In the genomic region with DNA sequence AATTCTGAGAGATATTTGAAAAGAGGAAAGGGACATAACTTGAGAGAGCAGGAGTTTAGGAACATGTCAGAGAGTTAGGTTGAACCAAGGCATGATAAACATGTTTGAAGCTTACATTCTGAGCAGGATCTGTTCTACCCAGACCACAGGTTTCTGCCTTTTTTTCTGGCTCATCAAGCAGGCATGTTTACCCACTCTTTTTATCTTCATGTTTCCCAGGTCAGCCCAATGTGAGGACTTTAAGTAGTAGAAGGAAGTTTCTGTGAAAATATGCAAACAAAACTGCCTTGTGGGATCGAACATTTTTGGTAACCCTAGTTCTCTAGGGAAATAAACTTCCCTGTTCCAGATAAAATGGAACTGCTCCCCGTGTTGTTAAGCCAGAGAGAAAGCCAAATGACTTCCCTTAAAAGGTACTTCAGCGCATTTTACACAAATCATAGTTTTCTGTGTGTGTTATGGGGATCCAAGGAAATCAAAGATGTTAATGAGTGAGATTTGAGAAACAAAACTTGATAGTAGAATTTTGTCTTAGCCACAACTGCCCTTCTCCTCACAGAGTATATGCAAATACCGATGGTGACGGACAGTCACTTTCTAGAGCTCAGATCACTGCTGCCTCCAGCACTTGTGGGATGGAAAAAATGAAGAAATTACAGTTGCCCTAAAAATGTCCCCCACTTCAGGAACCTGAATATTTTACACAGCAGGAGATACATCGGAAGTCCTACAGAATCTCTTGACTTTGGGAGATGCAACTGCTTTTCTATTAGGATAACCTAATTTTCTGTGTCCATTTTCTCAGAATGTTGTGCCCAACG, we compare ENCODE assay signal across 8 cellular contexts. TPM values are rescaled to one million over a fixed set of nuclear protein-coding genes. Genes with fewer than 3 reads are reported as not detected.
A peak's percentile ranks its signal among the peaks of the same experiment; 100 is the strongest.
DNase-seq lines count a peak whose midpoint lies in the region; ATAC-seq and TF ChIP-seq lines count a peak whose summit lies in the region.

No MANE protein-coding gene starts in this region.

- H3K36me3 Mint-ChIP-seq in activated CD8-positive, alpha-beta T cell treated with anti-CD3 and anti-CD28 coated beads for 36 hours (ENCODE audit: low read depth): peaks cover 5% of the 10 kb centered on the region

- H3K9me3 Mint-ChIP-seq in activated CD8-positive, alpha-beta T cell treated with anti-CD3 and anti-CD28 coated beads for 36 hours: no peaks in the 10 kb centered on the region

- TF ChIP-seq POLR2A in GM15510 (IDR thresholded peaks at IDR 0.05; ENCODE audit: borderline replicate concordance, extremely low read depth, insufficient read length): peak; percentile 14

- CTCF ChIA-PET in activated CD8-positive, alpha-beta T cell treated with anti-CD3 and anti-CD28 coated beads for 36 hours (lab: Charles Lee): interaction anchor here (1.5 to 5.5 kb wide), 8 partner anchors 8 to 354 kb away, joined by 4 to 57 read pairs (median 16); a partner anchor contains a TSS

- peaks cover 25% of the 10 kb centered on the region for H3K4me1 Mint-ChIP-seq in activated CD8-positive, alpha-beta T cell treated with anti-CD3 and anti-CD28 coated beads for 36 hours (ENCODE audit: low read depth)

- peak overlapping the region; percentile 94 for H3K4me3 ChIP-seq in skeletal muscle cell (ENCODE audit: low read depth, low read length)

- no peaks in the 10 kb centered on the region for H3K27me3 Mint-ChIP-seq in activated CD8-positive, alpha-beta T cell treated with anti-CD3 and anti-CD28 coated beads for 36 hours

- POLR2A ChIA-PET in activated CD8-positive, alpha-beta T cell treated with anti-CD3 and anti-CD28 coated beads for 36 hours (lab: Charles Lee): interaction anchor here (0.8 to 6.8 kb wide), 12 partner anchors 10 to 823 kb away, joined by 3 to 93 read pairs (median 12); a partner anchor contains a TSS

- TF ChIP-seq CTCF in activated CD8-positive, alpha-beta T cell treated with anti-CD3 and anti-CD28 coated beads for 36 hours (IDR thresholded peaks at IDR 0.05): no peak

- ATAC-seq in HG03064 (IDR thresholded peaks at IDR 0.05; ENCODE audit: low read depth, unreplicated experiment): peak; percentile 33
- ATAC-seq in activated CD8-positive, alpha-beta T cell treated with anti-CD3 and anti-CD28 coated beads for 36 hours: no peak
- ATAC-seq in left ventricle myocardium superior: peak; percentile 24
- ATAC-seq in HG03342 (IDR thresholded peaks at IDR 0.05; ENCODE audit: unreplicated experiment): no peak
- no peak for ATAC-seq in HG03469 (IDR thresholded peaks at IDR 0.05; ENCODE audit: unreplicated experiment)

- intact Hi-C loops in activated CD8-positive, alpha-beta T cell treated with anti-CD3 and anti-CD28 coated beads for 36 hours (cut with micrococcal nuclease): no loop called here
- intact Hi-C loops in left ventricle myocardium superior (cut with micrococcal nuclease): no loop called here

- peak overlapping the region; percentile 90 for H3K4me3 Mint-ChIP-seq in activated CD8-positive, alpha-beta T cell treated with anti-CD3 and anti-CD28 coated beads for 36 hours

- no peak for DNase-seq in activated CD8-positive, alpha-beta T cell treated with anti-CD3 and anti-CD28 coated beads for 36 hours
- DNase-seq in left ventricle myocardium superior (no peak), skeletal muscle cell (ENCODE audit: low read depth) (no peak), hypothalamus (lab: John Stamatoyannopoulos, UW) (no peak)

- peak overlapping the region; percentile 100 for H3K27ac Mint-ChIP-seq in activated CD8-positive, alpha-beta T cell treated with anti-CD3 and anti-CD28 coated beads for 36 hours

RNA-seq across cellular contexts. Expression of a gene that starts 0.8 kb away (rescaled TPM):
- total RNA-seq in activated CD8-positive, alpha-beta T cell treated with anti-CD3 and anti-CD28 coated beads for 36 hours: 10 to 100 TPM; 42.8 to 45.1 TPM
- 52.2 TPM for total RNA-seq in left ventricle myocardium superior

RNA-seq across cellular contexts. Expression of a gene that starts 23.2 kb away (rescaled TPM):
- total RNA-seq in activated CD8-positive, alpha-beta T cell treated with anti-CD3 and anti-CD28 coated beads for 36 hours: 10 to 100 TPM; 19.1 to 19.3 TPM
- total RNA-seq in left ventricle myocardium superior: 1.9 TPM

RNA-seq across cellular contexts. Expression of a gene that starts 23.7 kb away (rescaled TPM):
- 10 to 100 TPM; 38.2 to 38.5 TPM for total RNA-seq in activated CD8-positive, alpha-beta T cell treated with anti-CD3 and anti-CD28 coated beads for 36 hours
- total RNA-seq in left ventricle myocardium superior: 15.4 TPM

RNA-seq across cellular contexts. Expression of a gene that starts 41.0 kb away (rescaled TPM):
- under 1 TPM; 0.40 to 0.61 TPM for total RNA-seq in activated CD8-positive, alpha-beta T cell treated with anti-CD3 and anti-CD28 coated beads for 36 hours
- not detected for total RNA-seq in left ventricle myocardium superior

RNA-seq across cellular contexts. Expression of a gene that starts 50.9 kb away (rescaled TPM):
- under 1 TPM; 0.14 to 0.49 TPM for total RNA-seq in activated CD8-positive, alpha-beta T cell treated with anti-CD3 and anti-CD28 coated beads for 36 hours
- 10.8 TPM for total RNA-seq in left ventricle myocardium superior

Comparison
In these comparisons a context has a peak if more than half of its experiments do, and no peak if none do; other contexts are left out.
1. ATAC-seq: peak in HG03064 (single experiment) and left ventricle myocardium superior (single experiment); none in activated CD8-positive, alpha-beta T cell treated with anti-CD3 and anti-CD28 coated beads for 36 hours (single experiment), HG03342 (single experiment) and HG03469 (single experiment).